Comparison of ENCODE assay signal across 1 cellular context in genomic region chr2:5839563-5839962, GRCh38.
TF ChIP-seq lines count a peak whose summit lies in the region.

No MANE protein-coding gene starts in this region.

TF ChIP-seq in SK-N-SH treated with all-trans-retinoic acid at 6 μM for 48 hours, 23 proteins besides CTCF, POLR2A, EP300 and RAD21 (continued from another document):
- TF ChIP-seq TSHZ2 (CRISPR knock-in tag; IDR thresholded peaks at IDR 0.05), result no peak
- no peak for TF ChIP-seq ARNTL (CRISPR knock-in tag; IDR thresholded peaks at IDR 0.05; ENCODE audit: borderline replicate concordance, low read depth)
- TF ChIP-seq CREB5 (CRISPR knock-in tag; IDR thresholded peaks at IDR 0.05; ENCODE audit: low read depth), result no peak
- TF ChIP-seq ZFP30 (CRISPR knock-in tag; IDR thresholded peaks at IDR 0.05), result no peak
- no peak for TF ChIP-seq GLIS3 (CRISPR knock-in tag; IDR thresholded peaks at IDR 0.05)
- TF ChIP-seq CSDC2 (CRISPR knock-in tag; IDR thresholded peaks at IDR 0.05), result no peak
- no peak for TF ChIP-seq ISL1 (CRISPR knock-in tag; IDR thresholded peaks at IDR 0.05)
- TF ChIP-seq TOX (CRISPR knock-in tag; IDR thresholded peaks at IDR 0.05; ENCODE audit: borderline replicate concordance), result no peak
